27 cellular contexts compared by ENCODE assay signal in genomic region chr15:29083161-29083560, GRCh38.
"Had no signal": no experiment of that assay in that cellular context is flagged by ENCODE, and none has a peak within 500 bp of the region (broad histone marks: within the 10 kb centered on the region; RNA-seq: fewer than 3 reads in every experiment).

No MANE protein-coding gene starts in this region.

- H3K4me3 ChIP-seq: neural progenitor cell, ovary, prostate gland, right lobe of liver, sigmoid colon, stomach, thoracic aorta, thyroid gland, tibial nerve, upper lobe of right lung, uterus had no signal

- H3K4me2 ChIP-seq: neural progenitor cell had no signal

- H3K9me3 ChIP-seq: ovary, prostate gland, right lobe of liver, thoracic aorta, thyroid gland, upper lobe of right lung, uterus had no signal

- H2AFZ ChIP-seq: neural progenitor cell, parathyroid adenoma had no signal

- H3K27ac ChIP-seq: neural progenitor cell, ovary, parathyroid adenoma, prostate gland, right lobe of liver, sigmoid colon, stomach, thoracic aorta, thyroid gland, tibial nerve, upper lobe of right lung, uterus had no signal

- H3K79me2 ChIP-seq: parathyroid adenoma had no signal

- H3K27me3 ChIP-seq: neural progenitor cell, ovary, right lobe of liver, sigmoid colon, stomach, thyroid gland, tibial nerve, upper lobe of right lung, uterus had no signal

- H3K9me3 Mint-ChIP-seq: stimulated activated naive CD8-positive, alpha-beta T cell treated with anti-CD3 and anti-CD28 coated beads, Interleukin-15, Interleukin-2, amounts not matched to agents 100 ng/mL and 50 ng/mL, for 24 hours had no signal

- H3K36me3 Mint-ChIP-seq: stimulated activated effector memory CD8-positive, alpha-beta T cell treated with anti-CD3 and anti-CD28 coated beads, Interleukin-12 subunit alpha, Interleukin-12 subunit beta, amount 100 ng/mL, for 72 hours had no signal

- H3K27me3 Mint-ChIP-seq: naive thymus-derived CD4-positive, alpha-beta T cell; stimulated activated naive CD8-positive, alpha-beta T cell treated with anti-CD3 and anti-CD28 coated beads, Interleukin-15, Interleukin-2, amounts not matched to agents 100 ng/mL and 50 ng/mL, for 24 hours; type B pancreatic cell had no signal

- ATAC-seq: naive thymus-derived CD4-positive, alpha-beta T cell; natural killer cell; right cardiac atrium; right lobe of liver; stimulated activated effector memory CD8-positive, alpha-beta T cell treated with anti-CD3 and anti-CD28 coated beads, Interleukin-12 subunit alpha, Interleukin-12 subunit beta, amount 100 ng/mL, for 72 hours; stimulated activated naive B cell treated with anti-CD40 and anti-IgM and Interleukin-4, amounts not matched to agents 10 μg/mL and 1 μg/mL and 100 μg/mL, for 72 hours; upper lobe of right lung had no signal

- H3K9ac ChIP-seq: neural progenitor cell, parathyroid adenoma had no signal

- H3K4me1 Mint-ChIP-seq: nephron; stimulated activated naive B cell treated with anti-CD40 and anti-IgM and Interleukin-4, amounts not matched to agents 10 μg/mL and 1 μg/mL and 100 μg/mL, for 72 hours had no signal

- H3K36me3 ChIP-seq: ovary, prostate gland, right lobe of liver, sigmoid colon, stomach, thoracic aorta, thyroid gland, tibial nerve, upper lobe of right lung, uterus had no signal

- H3K4me3 Mint-ChIP-seq: naive thymus-derived CD4-positive, alpha-beta T cell; natural killer cell; nephron; neural progenitor cell; stimulated activated effector memory CD8-positive, alpha-beta T cell treated with anti-CD3 and anti-CD28 coated beads, Interleukin-12 subunit alpha, Interleukin-12 subunit beta, amount 100 ng/mL, for 72 hours; stimulated activated naive B cell treated with anti-CD40 and anti-IgM and Interleukin-4, amounts not matched to agents 10 μg/mL and 1 μg/mL and 100 μg/mL, for 72 hours; stimulated activated naive CD8-positive, alpha-beta T cell treated with anti-CD3 and anti-CD28 coated beads, Interleukin-15, Interleukin-2, amounts not matched to agents 100 ng/mL and 50 ng/mL, for 24 hours; type B pancreatic cell had no signal

- DNase-seq: naive thymus-derived CD4-positive, alpha-beta T cell; natural killer cell; occipital lobe; ovary; right cardiac atrium; right lobe of liver; small intestine; stimulated activated CD4-positive, alpha-beta T cell treated with anti-CD3 and anti-CD28 coated beads, Interleukin-15, amount 100 ng/mL, for 24 hours; stimulated activated CD4-positive, alpha-beta T cell treated with anti-CD3 and anti-CD28 coated beads, Interleukin-2, amount 100 ng/mL, for 24 hours; stimulated activated CD4-positive, alpha-beta T cell treated with anti-CD3 and anti-CD28 coated beads, Interleukin-2, amount 100 ng/mL, for 48 hours; stimulated activated CD4-positive, alpha-beta T cell treated with anti-CD3 and anti-CD28 coated beads, Interleukin-4, amount 100 ng/mL, for 24 hours; stimulated activated naive B cell treated with anti-CD40 and anti-IgM and Interleukin-4, amounts not matched to agents 10 μg/mL and 1 μg/mL and 100 μg/mL, for 72 hours; stimulated activated naive CD4-positive, alpha-beta T cell treated with Interleukin-2 at 50 U/mL for 16 hours; stomach; thyroid gland; upper lobe of right lung; uterus had no signal

- H3K4me1 ChIP-seq: neural progenitor cell, parathyroid adenoma, right lobe of liver, sigmoid colon, stomach, thyroid gland, tibial nerve, upper lobe of right lung, uterus had no signal

- H3K27ac Mint-ChIP-seq: natural killer cell; nephron; neural progenitor cell; stimulated activated effector memory CD8-positive, alpha-beta T cell treated with anti-CD3 and anti-CD28 coated beads, Interleukin-12 subunit alpha, Interleukin-12 subunit beta, amount 100 ng/mL, for 72 hours; stimulated activated naive B cell treated with anti-CD40 and anti-IgM and Interleukin-4, amounts not matched to agents 10 μg/mL and 1 μg/mL and 100 μg/mL, for 72 hours; stimulated activated naive CD8-positive, alpha-beta T cell treated with anti-CD3 and anti-CD28 coated beads, Interleukin-15, Interleukin-2, amounts not matched to agents 100 ng/mL and 50 ng/mL, for 24 hours; type B pancreatic cell had no signal
